10 cellular contexts compared by ENCODE assay signal in genomic region chr12:67442896-67443295, GRCh38.
DNase-seq lines count a peak whose midpoint lies in the region; ATAC-seq and TF ChIP-seq lines count a peak whose summit lies in the region.
"Had no signal": no experiment of that assay in that cellular context is flagged by ENCODE, and none has a peak within 500 bp of the region (broad histone marks: within the 10 kb centered on the region; RNA-seq: fewer than 3 reads in every experiment).

No MANE protein-coding gene starts in this region.

- H3K27ac ChIP-seq in KMS-11 (peak overlapping the region; percentile 71), gastrocnemius medialis (peak overlapping the region; percentile 70 to 86 (median 76))
- H3K27ac ChIP-seq: BLaER1 treated with 17β-estradiol and CSF1 and Interleukin-3, amounts not matched to agents 10 nM and 100 nM; GM23248 had no signal

- H3K9ac ChIP-seq in KMS-11 (peak overlapping the region; percentile 48; the same call in 1 of the 2 replicates), endocrine pancreas (ENCODE audit: control insufficient read depth, insufficient read depth, low read length) (no peak overlapping the region)
- H3K9ac ChIP-seq: BLaER1 treated with 17β-estradiol and CSF1 and Interleukin-3, amounts not matched to agents 10 nM and 100 nM; GM23248 had no signal

- no peak for TF ChIP-seq CTCF in KMS-11 (conservative IDR thresholded peaks at IDR 0.05; ENCODE audit: low read depth, low read length)
- no peak for TF ChIP-seq CTCF in gastrocnemius medialis (IDR thresholded peaks at IDR 0.05 in 4 of 5, conservative IDR thresholded peaks at IDR 0.05 in 1 of 5)
- no peak for TF ChIP-seq CTCF in CD14-positive monocyte (IDR thresholded peaks at IDR 0.05)

- in situ Hi-C loops in gastrocnemius medialis (cut with MboI; ENCODE audit: low sequenced_read_pairs in 4 of 4) = loop anchor here in 2 of 4 donors (5.0 to 25.0 kb wide), 2 partner anchors 86 to 494 kb away; no protein-coding TSS in a partner anchor

- no peaks in the 10 kb centered on the region for H3K36me3 Mint-ChIP-seq in CD14-positive monocyte

- no peak for ATAC-seq in gastrocnemius medialis

- peak overlapping the region; percentile 76 for H3K4me2 ChIP-seq in KMS-11

- H2AFZ ChIP-seq in KMS-11 (ENCODE audit: low read depth) = peak overlapping the region; percentile 62; the same call in 1 of the 2 replicates

- H3K9me3 ChIP-seq in endocrine pancreas (ENCODE audit: control insufficient read depth, low read length) (no peaks in the 10 kb centered on the region), gastrocnemius medialis (no peaks in the 10 kb centered on the region)

- H4K20me1 ChIP-seq in KMS-11 (ENCODE audit: insufficient read depth) = no peaks in the 10 kb centered on the region
- H4K20me1 ChIP-seq: BLaER1 treated with 17β-estradiol and CSF1 and Interleukin-3, amounts not matched to agents 10 nM and 100 nM had no signal

- no peak overlapping the region for H3K27ac Mint-ChIP-seq in CD14-positive monocyte

- H3K4me3 Mint-ChIP-seq in CD14-positive monocyte = no peak overlapping the region

- peaks cover 13% of the 10 kb centered on the region for H3K4me1 Mint-ChIP-seq in CD14-positive monocyte

- H3K4me3 ChIP-seq in KMS-11 (IDR thresholded peaks at IDR 0.05; ENCODE audit: insufficient read depth, low read depth, low read length) (no peak overlapping the region), endocrine pancreas (ENCODE audit: control insufficient read depth, insufficient read depth, low read length) (peak overlapping the region; percentile 32), gastrocnemius medialis (no peak overlapping the region)
- H3K4me3 ChIP-seq: BLaER1 treated with 17β-estradiol and CSF1 and Interleukin-3, amounts not matched to agents 10 nM and 100 nM; GM23248 had no signal

- TF ChIP-seq POLR2A in gastrocnemius medialis (IDR thresholded peaks at IDR 0.05) = no peak

- H3K27me3 ChIP-seq in KMS-11 (ENCODE audit: insufficient read depth, low read depth) (no peaks in the 10 kb centered on the region), endocrine pancreas (ENCODE audit: control insufficient read depth, insufficient read depth, low read length) (no peaks in the 10 kb centered on the region), gastrocnemius medialis (no peaks in the 10 kb centered on the region)

- DNase-seq in NCI-H526 treated with DMSO at 0.1 percent for 48 hours (lab: John Stamatoyannopoulos, UW) = peak; percentile 12
- DNase-seq in gastrocnemius medialis = no peak
- no peak for DNase-seq in CD14-positive monocyte (ENCODE audit: low spot score)
- no peak for DNase-seq in NCI-H2107 treated with DMSO at 0.1 percent for 48 hours (lab: John Stamatoyannopoulos, UW; ENCODE audit: unreplicated experiment)
- DNase-seq in MV-4-11 (lab: John Stamatoyannopoulos, UW) = no peak
- DNase-seq: GM23248, NCI-H1930 had no signal

- peaks cover 1 to 4% (median 3%) of the 10 kb centered on the region in 3 donors for H3K27me3 Mint-ChIP-seq in CD14-positive monocyte (ENCODE audit: low read depth in 3 of 3)

- peaks cover 0 to 7% (median 1%) of the 10 kb centered on the region in 7 donors for H3K9me3 Mint-ChIP-seq in CD14-positive monocyte

- intact Hi-C loops in gastrocnemius medialis (cut with DNase I; ENCODE audit: low total_unique reads) = loop anchor here (1.0 to 5.0 kb wide), 5 partner anchors 87 to 499 kb away; partner anchors contain the start of gene DYRK2
- intact Hi-C loops in CD14-positive monocyte (cut with micrococcal nuclease) = no loop called here

- H3K36me3 ChIP-seq in KMS-11 (ENCODE audit: insufficient read depth) (no peaks in the 10 kb centered on the region), endocrine pancreas (ENCODE audit: control insufficient read depth, insufficient read depth, low read length) (no peaks in the 10 kb centered on the region), gastrocnemius medialis (no peaks in the 10 kb centered on the region)
- H3K36me3 ChIP-seq: BLaER1 treated with 17β-estradiol and CSF1 and Interleukin-3, amounts not matched to agents 10 nM and 100 nM had no signal

- H3K79me2 ChIP-seq in KMS-11 (ENCODE audit: insufficient read depth, low read depth) = no peaks in the 10 kb centered on the region

- H3K4me1 ChIP-seq in KMS-11 (ENCODE audit: low read depth, poor library complexity, severe bottlenecking) = peaks cover 67% of the 10 kb centered on the region
- H3K4me1 ChIP-seq in endocrine pancreas (ENCODE audit: control insufficient read depth, insufficient read depth, low read length) = peaks cover 6% of the 10 kb centered on the region
- peaks cover 13 to 18% of the 10 kb centered on the region in 2 donors for H3K4me1 ChIP-seq in gastrocnemius medialis
